13 cellular contexts compared by ENCODE assay signal in the genomic region with DNA sequence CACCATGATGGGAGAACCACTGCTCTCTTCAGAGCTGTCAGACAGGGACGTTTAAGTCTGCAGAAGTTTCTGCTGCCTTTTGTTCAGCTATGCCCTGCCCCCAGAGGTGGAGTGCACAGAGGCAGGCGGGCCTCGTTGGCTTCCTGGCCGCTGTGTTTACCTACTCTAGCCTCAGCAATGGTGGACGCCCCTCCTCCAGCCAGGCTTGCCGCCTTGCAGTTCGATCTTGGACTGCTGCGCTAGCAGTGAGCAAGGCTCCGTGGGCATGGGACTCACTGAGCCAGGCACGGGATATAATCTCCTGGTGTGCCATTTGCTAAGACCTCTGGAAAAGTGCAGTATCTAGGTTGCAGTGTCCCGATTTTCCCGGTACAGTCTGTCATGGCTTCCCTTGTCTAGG. TPM values are rescaled to one million over a fixed set of nuclear protein-coding genes. Genes with fewer than 3 reads are reported as not detected.
"Had no signal": no experiment of that assay in that cellular context is flagged by ENCODE, and none has a peak within 500 bp of the region (broad histone marks: within the 10 kb centered on the region; RNA-seq: fewer than 3 reads in every experiment).

No MANE protein-coding gene starts in this region.

RNA-seq across cellular contexts. Expression of gene OR3A2, which starts 43.3 kb away (rescaled TPM):
- total RNA-seq: stomach, thyroid gland, transverse colon, upper lobe of right lung, uterus, vagina had no signal

RNA-seq across cellular contexts. Expression of gene OR3A1, which starts 44.6 kb away (rescaled TPM):
- total RNA-seq: stomach, subcutaneous adipose tissue, suprapubic skin, thyroid gland, transverse colon, upper lobe of left lung, upper lobe of right lung, ureter, urinary bladder, vagina had no signal

RNA-seq across cellular contexts. Expression of gene OR1E1, which starts 55.4 kb away (rescaled TPM):
- total RNA-seq: stomach, subcutaneous adipose tissue, suprapubic skin, thoracic aorta, thyroid gland, tibial nerve, transverse colon, upper lobe of left lung, upper lobe of right lung, ureter, urinary bladder, uterus, vagina had no signal
